ENCODE assay signal across 8 cellular contexts in the genomic region with DNA sequence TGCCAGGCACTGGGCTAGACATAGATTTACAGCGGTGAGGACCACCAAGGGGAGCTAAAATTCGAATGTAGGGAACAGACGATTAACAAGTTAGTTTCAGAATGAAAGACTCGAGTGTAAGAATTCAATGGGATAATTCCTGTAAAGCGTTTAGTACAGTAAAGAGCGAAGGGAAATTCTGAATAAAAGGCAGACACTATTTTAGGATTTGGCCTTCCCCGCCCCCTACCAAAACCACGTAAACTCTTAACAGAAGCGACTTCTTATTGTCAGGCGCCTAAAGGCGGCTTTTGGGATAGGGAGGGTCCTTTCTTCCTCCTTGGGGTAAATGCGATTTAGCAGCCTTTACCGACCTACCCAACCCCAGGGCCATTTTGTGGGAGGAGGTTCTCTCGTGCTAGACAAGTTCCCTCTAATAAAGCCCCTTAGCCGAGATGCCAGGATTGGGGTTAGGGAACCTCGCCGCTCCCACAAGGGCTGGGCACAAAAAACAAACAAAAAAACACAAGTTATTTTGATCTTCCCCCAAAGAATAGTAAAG. TPM values are rescaled to one million over a fixed set of nuclear protein-coding genes. Genes with fewer than 3 reads are reported as not detected.
A peak's percentile ranks its signal among the peaks of the same experiment; 100 is the strongest.
DNase-seq lines count a peak whose midpoint lies in the region; ATAC-seq, FAIRE-seq and TF ChIP-seq lines count a peak whose summit lies in the region.

No MANE protein-coding gene starts in this region.

- no peak for TF ChIP-seq POLR2A in H1 (IDR thresholded peaks at IDR 0.05; ENCODE audit: control extremely low read depth in 1 of 2, low read depth in 2 of 2, low read length in 2 of 2)

- H3K4me3 ChIP-seq in H1 (ENCODE audit: extremely low read depth in 1 of 4, insufficient read depth in 2 of 4, low read depth in 3 of 4, low read length in 4 of 4): peak overlapping the region; percentile 70 to 99 (median 96)
- peak overlapping the region; percentile 88 for H3K4me3 ChIP-seq in naive thymus-derived CD4-positive, alpha-beta T cell (ENCODE audit: low read length)

- no peak for TF ChIP-seq RAD21 in H1 (IDR thresholded peaks at IDR 0.05 in 1 of 2, conservative IDR thresholded peaks at IDR 0.05 in 1 of 2; ENCODE audit: low read depth in 2 of 2, low read length in 2 of 2)

- H3K27ac Mint-ChIP-seq in naive thymus-derived CD4-positive, alpha-beta T cell: peak overlapping the region; percentile 98 to 100 (median 99)

- peak overlapping the region; percentile 88; the same call in 1 of the 2 replicates for H2BK12ac ChIP-seq in H1 (ENCODE audit: low read depth, low read length)

- FAIRE-seq in H1 (lab: Jason Lieb, UNC): no peak

- H2BK5ac ChIP-seq in H1 (ENCODE audit: low read depth, low read length): peak overlapping the region; percentile 84

- H3K27me3 Mint-ChIP-seq in naive thymus-derived CD4-positive, alpha-beta T cell: peaks cover 0 to 3% (median 0%) of the 10 kb centered on the region in 5 donors

- peak overlapping the region; percentile 96; the same call in 1 of the 2 replicates for H4K8ac ChIP-seq in H1 (ENCODE audit: extremely low read depth, insufficient read depth, low read length)

- TF ChIP-seq CTCF in H1 (IDR thresholded peaks at IDR 0.05; ENCODE audit: control extremely low read depth in 1 of 3, insufficient read depth in 1 of 3, low read depth in 1 of 3, low read length in 3 of 3): no peak

- no peak overlapping the region for H3K14ac ChIP-seq in H1 (ENCODE audit: insufficient read length)

- H2BK15ac ChIP-seq in H1 (ENCODE audit: low read length): no peak overlapping the region

- no peak overlapping the region for H3K23ac ChIP-seq in H1 (ENCODE audit: insufficient read length)

- no peak for TF ChIP-seq EP300 in H1 (IDR thresholded peaks at IDR 0.05; ENCODE audit: borderline replicate concordance in 1 of 2, low read depth in 2 of 2, low read length in 2 of 2)

- H4K20me1 ChIP-seq in H1 (replicated peaks in 1 of 2; ENCODE audit: control insufficient read depth in 1 of 2, insufficient read depth in 2 of 2, low read length in 2 of 2): peaks cover 0 to 2% of the 10 kb centered on the region in 2 experiments

- peak overlapping the region; percentile 78 to 90 (median 84) for H3K9ac ChIP-seq in H1 (replicated peaks in 1 of 4; ENCODE audit: extremely low read depth in 1 of 4, low read depth in 3 of 4, low read length in 3 of 4)

- H3K4me2 ChIP-seq in H1 (ENCODE audit: insufficient read depth in 1 of 2, low read depth in 2 of 2, low read length in 2 of 2): peak overlapping the region; percentile 70 to 80

- H3K4ac ChIP-seq in H1 (replicated peaks; ENCODE audit: insufficient read length, low read depth, low read length): no peak overlapping the region

- H3K23me2 ChIP-seq in H1 (ENCODE audit: low read depth, low read length): no peaks in the 10 kb centered on the region; the same call in 1 of the 2 replicates

- H2BK120ac ChIP-seq in H1 (replicated peaks; ENCODE audit: low read depth, low read length): no peak overlapping the region

- intact Hi-C loops in naive thymus-derived CD4-positive, alpha-beta T cell (cut with micrococcal nuclease): loop anchor here (2.0 to 10.0 kb wide), 7 partner anchors 28 to 1502 kb away; no protein-coding TSS in a partner anchor

- peak overlapping the region; percentile 92 for H3K27ac ChIP-seq in H1 (ENCODE audit: low read depth, low read length)
- H3K27ac ChIP-seq in naive thymus-derived CD4-positive, alpha-beta T cell (ENCODE audit: low read depth, low read length): peak overlapping the region; percentile 94

- no peaks in the 10 kb centered on the region for H3K27me3 ChIP-seq in H1 (replicated peaks in 1 of 4; ENCODE audit: control insufficient read depth in 3 of 4, extremely low read depth in 1 of 4, insufficient read depth in 3 of 4, low read length in 3 of 4)
- no peaks in the 10 kb centered on the region for H3K27me3 ChIP-seq in naive thymus-derived CD4-positive, alpha-beta T cell (ENCODE audit: control insufficient read depth in 2 of 2, insufficient read depth in 2 of 2, low read length in 2 of 2)

- H3K9me3 Mint-ChIP-seq in naive thymus-derived CD4-positive, alpha-beta T cell: peaks cover 0 to 3% (median 0%) of the 10 kb centered on the region in 11 donors

- peak; percentile 74 for DNase-seq in NCI-H146 (lab: John Stamatoyannopoulos, UW)
- DNase-seq in NCI-H146 treated with DMSO at 0.1 percent for 48 hours (lab: John Stamatoyannopoulos, UW; ENCODE audit: unreplicated experiment): no peak
- DNase-seq in OCI-M1 (lab: John Stamatoyannopoulos, UW): peak; percentile 74
- peak in 1 of 2 experiments; percentile 17 for DNase-seq in H1 (ENCODE audit: low read depth in 1 of 2, low spot score in 2 of 2)
- DNase-seq in naive thymus-derived CD4-positive, alpha-beta T cell: peak in 1 of 9 donors; percentile 47
- no peak for DNase-seq in DMS 273 treated with DMSO at 0.1 percent for 48 hours (lab: John Stamatoyannopoulos, UW)
- DNase-seq in ureter (ENCODE audit: low spot score): no peak

- H2BK20ac ChIP-seq in H1 (ENCODE audit: low read length): 0 out of 2 replicates have a peak overlapping the region, but pooled peaks have one; percentile 5

- H3K4me3 Mint-ChIP-seq in naive thymus-derived CD4-positive, alpha-beta T cell: peak overlapping the region; percentile 91 to 99 (median 97)

- H3K4me1 Mint-ChIP-seq in naive thymus-derived CD4-positive, alpha-beta T cell: peaks cover 18 to 61% (median 52%) of the 10 kb centered on the region in 7 donors

- CTCF ChIA-PET in H1 (lab: Charles Lee; ENCODE audit: partially characterized antibody): no interaction called here
- CTCF ChIA-PET in naive thymus-derived CD4-positive, alpha-beta T cell (lab: Charles Lee): no interaction called here

- H2AFZ ChIP-seq in H1 (ENCODE audit: low read length): 0 out of 2 replicates have a peak overlapping the region, but pooled peaks have one; percentile 27

- ATAC-seq in HG02763 (IDR thresholded peaks at IDR 0.05; ENCODE audit: unreplicated experiment): peak; percentile 6
- peak; percentile 1 for ATAC-seq in naive thymus-derived CD4-positive, alpha-beta T cell

- POLR2A ChIA-PET in H1 (lab: Charles Lee; ENCODE audit: partially characterized antibody): interaction anchor here (0.7 to 1.7 kb wide), 5 partner anchors 9 to 209 kb away, joined by 3 to 8 read pairs (median 3); no protein-coding TSS in a partner anchor
- POLR2A ChIA-PET in naive thymus-derived CD4-positive, alpha-beta T cell (lab: Charles Lee): no interaction called here

- H4K91ac ChIP-seq in H1 (replicated peaks; ENCODE audit: insufficient read length, low read length): peak overlapping the region; percentile 44

- H3K79me2 ChIP-seq in H1 (ENCODE audit: control insufficient read depth in 1 of 2, insufficient read depth in 2 of 2, low read length in 2 of 2): peaks cover 16 to 39% of the 10 kb centered on the region in 2 experiments

- H3K79me1 ChIP-seq in H1 (ENCODE audit: low read depth, low read length): no peaks in the 10 kb centered on the region

- WGBS in H1 (ENCODE audit: extremely low coverage in 1 of 2, insufficient coverage in 1 of 2, insufficient read length in 1 of 2, insufficient replicate concordance in 2 of 2, low coverage in 1 of 2, low lambda C conversion rate in 2 of 2, missing lambda C conversion rate in 1 of 2), 2 experiments: 32% methylated on average over 17 of the region's 17 CpGs; no CpG with 5 or more reads in 1 of the 2 experiments

- H3K56ac ChIP-seq in H1 (replicated peaks; ENCODE audit: insufficient read length, low read depth, low read length): no peak overlapping the region

- peaks cover 3 to 5% (median 5%) of the 10 kb centered on the region in 4 experiments for H3K4me1 ChIP-seq in H1 (replicated peaks in 1 of 4; ENCODE audit: control insufficient read depth in 3 of 4, insufficient read depth in 4 of 4, low read length in 3 of 4)
- H3K4me1 ChIP-seq in naive thymus-derived CD4-positive, alpha-beta T cell (ENCODE audit: control insufficient read depth in 2 of 2, insufficient read depth in 2 of 2, low read length in 2 of 2): peaks cover 19 to 24% of the 10 kb centered on the region in 2 donors

- peak overlapping the region; percentile 79; the same call in 1 of the 2 replicates for H3K18ac ChIP-seq in H1 (ENCODE audit: extremely low read depth, low read length)

- H3K9me3 ChIP-seq in H1 (ENCODE audit: insufficient read depth in 2 of 2, low read depth in 1 of 2, low read length in 1 of 2): peaks cover 0 to 4% of the 10 kb centered on the region in 2 experiments; a peak in 1 of 4 replicates
- H3K9me3 ChIP-seq in naive thymus-derived CD4-positive, alpha-beta T cell (ENCODE audit: control insufficient read depth in 2 of 3, low read length in 3 of 3): no peaks in the 10 kb centered on the region

- peaks cover 0 to 7% (median under 1%) of the 10 kb centered on the region in 4 experiments; a peak in 4 of 8 replicates for H3K36me3 ChIP-seq in H1 (ENCODE audit: control insufficient read depth in 2 of 4, insufficient read depth in 4 of 4, low read length in 3 of 4)
- peaks cover 0 to 10% (median 0%) of the 10 kb centered on the region in 3 experiments for H3K36me3 ChIP-seq in naive thymus-derived CD4-positive, alpha-beta T cell (ENCODE audit: control insufficient read depth in 2 of 3, insufficient read depth in 3 of 3, low read length in 3 of 3)

- H2AK5ac ChIP-seq in H1 (ENCODE audit: low read depth, low read length): 0 out of 2 replicates have a peak overlapping the region, but pooled peaks have one; percentile 3

- peaks cover 0 to 8% (median 4%) of the 10 kb centered on the region in 5 donors for H3K36me3 Mint-ChIP-seq in naive thymus-derived CD4-positive, alpha-beta T cell

- peak overlapping the region; percentile 84 for H4K5ac ChIP-seq in H1 (ENCODE audit: insufficient read length, low read depth, low read length)

RNA-seq across cellular contexts. Expression of gene RAB5A, which starts 0.5 kb away (rescaled TPM):
- total RNA-seq in H1 (2021; fragmentation: NEBNext Ultra II Directional; extraction: Animal tissue kit (Norgen Biotek cat#: 25700)): 77.7 and 86.6 TPM in 2 replicates
- 16.8 and 22.4 TPM in 2 replicates for polyA plus RNA-seq in H1 (2011; rRNA removed)
- 32.6 TPM for polyA plus RNA-seq in H1 (2011; cell fraction: cytosol; rRNA removed)
- polyA plus RNA-seq in H1 (2011; cell fraction: nucleus; rRNA removed): 14.7 TPM
- 28.0 to 67.4 TPM (median 46.9 TPM) in 4 replicates for polyA plus RNA-seq in H1 (2012, experiment 1 of 2)
- 7.5 TPM for polyA plus RNA-seq in H1 (2012, experiment 2 of 2)
- 50.5 TPM for polyA plus RNA-seq in H1 (2013, experiment 1 of 2)
- polyA plus RNA-seq in H1 (2013, experiment 2 of 2): 53.3 TPM
- 21.9 and 43.3 TPM in 2 replicates for polyA minus RNA-seq in H1 (2011; rRNA and poly(A)+ RNA removed)
- 37.8 TPM for polyA minus RNA-seq in H1 (2011; cell fraction: cytosol; rRNA and poly(A)+ RNA removed)
- polyA minus RNA-seq in H1 (2011; cell fraction: nucleus; rRNA and poly(A)+ RNA removed): 43.9 TPM
- total RNA-seq in naive thymus-derived CD4-positive, alpha-beta T cell: 10 to 100 TPM; 50.3 to 92.2 (median 58.9) TPM
- polyA plus RNA-seq in naive thymus-derived CD4-positive, alpha-beta T cell: 10 to 100 TPM; 28.6 to 43.8 TPM
- 75.6 TPM for total RNA-seq in ureter

RNA-seq across cellular contexts. Expression of gene EFHB, which starts 12.3 kb away (rescaled TPM):
- total RNA-seq in H1 (2021; fragmentation: NEBNext Ultra II Directional; extraction: Animal tissue kit (Norgen Biotek cat#: 25700)): 0.98 and 1.3 TPM in 2 replicates
- polyA plus RNA-seq in H1 (2011; rRNA removed): 0.12 and 0.20 TPM in 2 replicates
- polyA plus RNA-seq in H1 (2011; cell fraction: cytosol; rRNA removed): 0.65 TPM
- 1.7 TPM for polyA plus RNA-seq in H1 (2011; cell fraction: nucleus; rRNA removed)
- 0.48 to 1.2 TPM (median 0.83 TPM) in 4 replicates for polyA plus RNA-seq in H1 (2012, experiment 1 of 2)
- polyA plus RNA-seq in H1 (2012, experiment 2 of 2): not detected
- 0.85 TPM for polyA plus RNA-seq in H1 (2013, experiment 1 of 2)
- polyA plus RNA-seq in H1 (2013, experiment 2 of 2): 0.70 TPM
- polyA minus RNA-seq in H1 (2011; rRNA and poly(A)+ RNA removed): 0.38 and 0.88 TPM in 2 replicates
- not detected for polyA minus RNA-seq in H1 (2011; cell fraction: cytosol; rRNA and poly(A)+ RNA removed)
- polyA minus RNA-seq in H1 (2011; cell fraction: nucleus; rRNA and poly(A)+ RNA removed): 6.2 TPM
- 1 to 10 TPM in 3 of 5 experiments, under 1 TPM in 1, not detected in 1; 0.92 to 2.0 (median 1.4) TPM for total RNA-seq in naive thymus-derived CD4-positive, alpha-beta T cell
- 1 to 10 TPM in 1 of 2 donors, not detected in 1; 1.8 TPM for polyA plus RNA-seq in naive thymus-derived CD4-positive, alpha-beta T cell
- not detected for total RNA-seq in ureter

Comparison
In these comparisons a context has a peak if more than half of its experiments do, and no peak if none do; other contexts are left out.
1. DNase-seq: peak in NCI-H146 (single experiment) and OCI-M1 (single experiment); none in NCI-H146 treated with DMSO at 0.1 percent for 48 hours (single experiment), DMS 273 treated with DMSO at 0.1 percent for 48 hours (single experiment) and ureter (single experiment).